18 cellular contexts compared by ENCODE assay signal in genomic region chr6:97160280-97160679, GRCh38.
"Had no signal": no experiment of that assay in that cellular context is flagged by ENCODE, and none has a peak within 500 bp of the region (broad histone marks: within the 10 kb centered on the region; RNA-seq: fewer than 3 reads in every experiment).

No MANE protein-coding gene starts in this region.

- ATAC-seq: left colon, psoas muscle had no signal

- H3K4me3 Mint-ChIP-seq: activated CD4-positive, alpha-beta T cell treated with anti-CD3 and anti-CD28 coated beads, Interleukin-2, amount 10 ng/mL, durations not matched to agents 7 days and 5 days; activated naive CD4-positive, alpha-beta T cell treated with anti-CD3 and anti-CD28 coated beads, Interleukin-2, amount 10 ng/mL, durations not matched to agents 7 days and 5 days; dendritic cell treated with granulocyte-macrophage colony-stimulating factor and Interleukin-4, amounts not matched to agents 40 ng/mL and 50 ng/mL, for 4 days; endodermal cell; nephron progenitor cell had no signal

- DNase-seq: activated CD4-positive, alpha-beta T cell treated with anti-CD3 and anti-CD28 coated beads, Interleukin-2, amount 10 ng/mL, durations not matched to agents 7 days and 5 days; activated CD4-positive, CD25-positive, alpha-beta regulatory T cell; activated naive CD4-positive, alpha-beta T cell treated with anti-CD3 and anti-CD28 coated beads, Interleukin-2, amount 10 ng/mL, durations not matched to agents 7 days and 5 days; activated T-cell treated with anti-CD3 and anti-CD28 coated beads for 4 hours; adrenal gland; brain microvascular endothelial cell; endodermal cell; foreskin fibroblast; head of caudate nucleus; left colon; nephron progenitor cell; psoas muscle; sigmoid colon; stimulated activated CD4-positive, alpha-beta T cell treated with anti-CD3 and anti-CD28 coated beads, Interleukin-2, amount 100 ng/mL, for 24 hours; stimulated activated naive CD4-positive, alpha-beta T cell; upper lobe of left lung had no signal

- H3K27me3 Mint-ChIP-seq: activated CD4-positive, alpha-beta T cell treated with anti-CD3 and anti-CD28 coated beads, Interleukin-2, amount 10 ng/mL, durations not matched to agents 7 days and 5 days; activated naive CD4-positive, alpha-beta T cell treated with anti-CD3 and anti-CD28 coated beads, Interleukin-2, amount 10 ng/mL, durations not matched to agents 7 days and 5 days; dendritic cell treated with granulocyte-macrophage colony-stimulating factor and Interleukin-4, amounts not matched to agents 40 ng/mL and 50 ng/mL, for 4 days had no signal

- H3K4me1 Mint-ChIP-seq: activated CD4-positive, alpha-beta T cell treated with anti-CD3 and anti-CD28 coated beads, Interleukin-2, amount 10 ng/mL, durations not matched to agents 7 days and 5 days; activated naive CD4-positive, alpha-beta T cell treated with anti-CD3 and anti-CD28 coated beads, Interleukin-2, amount 10 ng/mL, durations not matched to agents 7 days and 5 days; endodermal cell; nephron progenitor cell had no signal

- H3K27ac Mint-ChIP-seq: activated CD4-positive, alpha-beta T cell treated with anti-CD3 and anti-CD28 coated beads, Interleukin-2, amount 10 ng/mL, durations not matched to agents 7 days and 5 days; activated naive CD4-positive, alpha-beta T cell treated with anti-CD3 and anti-CD28 coated beads, Interleukin-2, amount 10 ng/mL, durations not matched to agents 7 days and 5 days; activated T-helper 2 cell treated with anti-CD3 and anti-CD28 coated beads, Interferon-gamma antibody, Interleukin-2, Interleukin-4, amounts not matched to agents 10 μg/mL and 5 μg/mL and 100 μg/mL, durations not matched to agents 14 hours and 24 hours and 36 hours; dendritic cell treated with granulocyte-macrophage colony-stimulating factor and Interleukin-4, amounts not matched to agents 40 ng/mL and 50 ng/mL, for 4 days; endodermal cell; nephron progenitor cell had no signal
